In the genomic region with DNA sequence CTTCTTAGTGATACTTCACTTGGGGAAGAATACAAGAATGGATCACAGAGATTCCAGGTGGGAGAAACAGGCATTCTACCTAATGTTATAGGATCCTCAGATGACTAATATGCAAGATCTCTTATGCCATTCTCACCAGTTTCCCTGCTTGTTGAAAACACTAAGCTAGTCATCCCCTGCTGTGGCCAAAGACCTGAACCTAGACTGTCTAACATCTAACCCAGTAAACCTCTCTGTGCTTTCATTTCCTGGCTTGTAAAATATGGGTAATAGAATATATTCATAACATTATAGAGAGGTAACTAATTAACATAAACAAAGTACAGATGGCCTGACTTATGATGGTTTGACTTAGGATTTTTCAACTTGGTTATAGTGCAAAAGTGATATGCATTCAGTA, we compare ENCODE assay signal across 28 cellular contexts.
DNase-seq lines count a peak whose midpoint lies in the region; ATAC-seq and TF ChIP-seq lines count a peak whose summit lies in the region.
"Had no signal": no experiment of that assay in that cellular context is flagged by ENCODE, and none has a peak within 500 bp of the region (broad histone marks: within the 10 kb centered on the region; RNA-seq: fewer than 3 reads in every experiment).

No MANE protein-coding gene starts in this region.

- peak; percentile 42 for ATAC-seq in GM18861 (IDR thresholded peaks at IDR 0.05; ENCODE audit: unreplicated experiment)
- ATAC-seq in GM19395 (IDR thresholded peaks at IDR 0.05; ENCODE audit: unreplicated experiment) = peak; percentile 58
- peak; percentile 52 for ATAC-seq in HG02870 (IDR thresholded peaks at IDR 0.05; ENCODE audit: unreplicated experiment)
- ATAC-seq: activated CD4-positive, alpha-beta T cell treated with anti-CD3 and anti-CD28 coated beads for 36 hours; activated CD8-positive, alpha-beta T cell treated with anti-CD3 and anti-CD28 coated beads, Interleukin-2, amount 10 ng/mL, durations not matched to agents 7 days and 5 days; heart left ventricle; lower lobe of right lung; naive thymus-derived CD8-positive, alpha-beta T cell; stimulated activated naive CD8-positive, alpha-beta T cell treated with anti-CD3 and anti-CD28 coated beads, Interleukin-15, Interleukin-2, amounts not matched to agents 100 U/mL and 50 U/mL, for 24 hours had no signal

- TF ChIP-seq CTCF in MM.1S (IDR thresholded peaks at IDR 0.05; ENCODE audit: low read length) (no peak), GM10266 (IDR thresholded peaks at IDR 0.05; ENCODE audit: control insufficient read depth, insufficient read depth, low read depth, missing control alignments) (no peak)

- H3K27me3 ChIP-seq in MM.1S (replicated peaks; ENCODE audit: insufficient read depth, low read length) = no peaks in the 10 kb centered on the region
- H3K27me3 ChIP-seq: ascending aorta, BLaER1, heart left ventricle, testis had no signal

- no peaks in the 10 kb centered on the region for H3K36me3 ChIP-seq in MM.1S (replicated peaks; ENCODE audit: insufficient read depth, low read length)
- H3K36me3 ChIP-seq: ascending aorta, BLaER1, heart left ventricle, lower lobe of right lung had no signal

- no peaks in the 10 kb centered on the region for H3K9me2 ChIP-seq in MM.1S (replicated peaks; ENCODE audit: insufficient read depth, low read length)

- DNase-seq in MM.1S (no peak), globus pallidus (ENCODE audit: low spot score) (no peak), OCI-M2 (lab: John Stamatoyannopoulos, UW; ENCODE audit: unreplicated experiment) (no peak), GM10266 (ENCODE audit: extremely low spot score) (no peak), T-helper 9 cell (no peak)
- DNase-seq: activated CD4-positive, alpha-beta T cell treated with anti-CD3 and anti-CD28 coated beads for 36 hours; activated CD8-positive, alpha-beta T cell treated with anti-CD3 and anti-CD28 coated beads, Interleukin-2, amount 10 ng/mL, durations not matched to agents 7 days and 5 days; activated naive CD8-positive, alpha-beta T cell treated with anti-CD3 and anti-CD28 coated beads for 36 hours; caudate nucleus; cortex of kidney; DMS53; H7; heart left ventricle; kidney; lower lobe of right lung; naive thymus-derived CD8-positive, alpha-beta T cell; NCI-H2081; NCI-H446; NCI-H774; OCI-M1; stimulated activated naive CD8-positive, alpha-beta T cell treated with anti-CD3 and anti-CD28 coated beads, Interleukin-15, Interleukin-2, amounts not matched to agents 100 U/mL and 50 U/mL, for 24 hours; testis had no signal

- H2AFZ ChIP-seq in MM.1S (ENCODE audit: low read length) = no peak overlapping the region

- no peaks in the 10 kb centered on the region for H3K79me2 ChIP-seq in MM.1S (ENCODE audit: low read length)

- peak overlapping the region; percentile 50; the same call in 1 of the 2 replicates for H3K27ac ChIP-seq in MM.1S (ENCODE audit: low read length)
- H3K27ac ChIP-seq: ascending aorta, BLaER1, heart left ventricle, lower lobe of right lung, SK-N-MC, testis had no signal

- no peaks in the 10 kb centered on the region for H3K4me1 ChIP-seq in MM.1S (ENCODE audit: low read length)
- H3K4me1 ChIP-seq: ascending aorta, BLaER1, heart left ventricle, lower lobe of right lung, testis had no signal

- H3F3A ChIP-seq in MM.1S (ENCODE audit: insufficient read depth, low read length) = peaks cover 3% of the 10 kb centered on the region; the same call in 1 of the 2 replicates

- H3K4me2 ChIP-seq in MM.1S (ENCODE audit: low read depth, low read length) = no peak overlapping the region
- H3K4me2 ChIP-seq: BLaER1 had no signal

- H3K4me3 ChIP-seq in MM.1S (ENCODE audit: low read length) = no peak overlapping the region
- H3K4me3 ChIP-seq: ascending aorta, BLaER1, heart left ventricle, lower lobe of right lung, SK-N-MC, testis had no signal

- no peaks in the 10 kb centered on the region for H4K20me1 ChIP-seq in MM.1S (ENCODE audit: insufficient read depth, low read length)
- H4K20me1 ChIP-seq: BLaER1 had no signal

- no peaks in the 10 kb centered on the region for H3K9me3 ChIP-seq in MM.1S (replicated peaks; ENCODE audit: insufficient read depth, low read length)
- H3K9me3 ChIP-seq: ascending aorta, BLaER1, heart left ventricle, lower lobe of right lung, testis had no signal

- H3K9ac ChIP-seq in MM.1S (ENCODE audit: low read length) = no peak overlapping the region
- H3K9ac ChIP-seq: BLaER1 had no signal
